In genomic region chr12:89281534-89281857, GRCh38 we compare ENCODE assay signal across 16 cellular contexts.
DNase-seq lines count a peak whose midpoint lies in the region; ATAC-seq and TF ChIP-seq lines count a peak whose summit lies in the region.
"Had no signal": no experiment of that assay in that cellular context is flagged by ENCODE, and none has a peak within 500 bp of the region (broad histone marks: within the 10 kb centered on the region; RNA-seq: fewer than 3 reads in every experiment).

No MANE protein-coding gene starts in this region.

- no peak for DNase-seq in activated CD4-positive, alpha-beta T cell treated with anti-CD3 and anti-CD28 coated beads for 36 hours
- no peak for DNase-seq in activated CD4-positive, alpha-beta T cell treated with anti-CD3 and anti-CD28 coated beads, Interleukin-2, amount 50 U/mL, for 1 hour
- DNase-seq in CD8-positive, alpha-beta memory T cell = no peak
- no peak for DNase-seq in colonic mucosa
- DNase-seq in stimulated activated CD4-positive, alpha-beta T cell treated with anti-CD3 and anti-CD28 coated beads, Interleukin-4, amount 100 ng/mL, for 1 hour = no peak
- no peak for DNase-seq in DMS153 (lab: John Stamatoyannopoulos, UW)
- DNase-seq: activated effector memory CD4-positive, alpha-beta T cell treated with anti-CD3 and anti-CD28 coated beads, Interleukin-2, amount 50 U/mL, for 16 hours; COR-L47; islet precursor cell; NCI-H1930; NCI-H774; stimulated activated CD4-positive, alpha-beta T cell treated with anti-CD3 and anti-CD28 coated beads, Interleukin-2, amount 100 ng/mL, for 48 hours had no signal

- no peak overlapping the region for H3K27ac ChIP-seq in CD8-positive, alpha-beta memory T cell (ENCODE audit: low read depth, low read length)
- peak overlapping the region; percentile 10 for H3K27ac ChIP-seq in colonic mucosa
- peak overlapping the region in 1 of 4 donors; percentile 53 for H3K27ac ChIP-seq in gastroesophageal sphincter
- H3K27ac ChIP-seq: breast epithelium, vagina had no signal

- no peak for TF ChIP-seq POLR2A in gastroesophageal sphincter (IDR thresholded peaks at IDR 0.05)

- intact Hi-C loops in activated CD4-positive, alpha-beta T cell treated with anti-CD3 and anti-CD28 coated beads for 36 hours (cut with DNase I, micrococcal nuclease) = no loop called here
- intact Hi-C loops in colonic mucosa (cut with DNase I) = no loop called here

- H3K27me3 Mint-ChIP-seq in activated CD4-positive, alpha-beta T cell treated with anti-CD3 and anti-CD28 coated beads for 36 hours = no peaks in the 10 kb centered on the region
- no peaks in the 10 kb centered on the region for H3K27me3 Mint-ChIP-seq in CD8-positive, alpha-beta memory T cell

- peaks cover 2% of the 10 kb centered on the region for H3K36me3 Mint-ChIP-seq in activated CD4-positive, alpha-beta T cell treated with anti-CD3 and anti-CD28 coated beads for 36 hours (ENCODE audit: low read depth)
- peaks cover 0 to 7% (median 0%) of the 10 kb centered on the region in 3 donors for H3K36me3 Mint-ChIP-seq in CD8-positive, alpha-beta memory T cell

- no peaks in the 10 kb centered on the region for H3K9me3 ChIP-seq in CD8-positive, alpha-beta memory T cell (ENCODE audit: low read length)
- H3K9me3 ChIP-seq in colonic mucosa (no peaks in the 10 kb centered on the region), neuron (ENCODE audit: low read length) (no peaks in the 10 kb centered on the region), gastroesophageal sphincter (no peaks in the 10 kb centered on the region)
- H3K9me3 ChIP-seq: breast epithelium, vagina had no signal

- peak overlapping the region; percentile 42 for H3K4me3 ChIP-seq in CD8-positive, alpha-beta memory T cell (ENCODE audit: low read length)
- H3K4me3 ChIP-seq in colonic mucosa (no peak overlapping the region), neuron (ENCODE audit: low read length) (no peak overlapping the region), gastroesophageal sphincter (no peak overlapping the region)
- H3K4me3 ChIP-seq: breast epithelium, vagina had no signal

- POLR2A ChIA-PET in activated CD4-positive, alpha-beta T cell treated with anti-CD3 and anti-CD28 coated beads for 36 hours (lab: Charles Lee) = no interaction called here
- POLR2A ChIA-PET in CD8-positive, alpha-beta memory T cell (lab: Charles Lee) = no interaction called here

- peaks cover 22% of the 10 kb centered on the region for H3K4me1 ChIP-seq in CD8-positive, alpha-beta memory T cell (ENCODE audit: insufficient read depth, low read length)
- H3K4me1 ChIP-seq in colonic mucosa = no peaks in the 10 kb centered on the region
- peaks cover 13% of the 10 kb centered on the region for H3K4me1 ChIP-seq in neuron (ENCODE audit: insufficient read depth, low read length)
- peaks cover 0 to 19% (median 0%) of the 10 kb centered on the region in 3 donors for H3K4me1 ChIP-seq in gastroesophageal sphincter
- H3K4me1 ChIP-seq: breast epithelium had no signal

- no peak for TF ChIP-seq CTCF in colonic mucosa (IDR thresholded peaks at IDR 0.05)
- no peak for TF ChIP-seq CTCF in gastroesophageal sphincter (IDR thresholded peaks at IDR 0.05)

- H2AFZ ChIP-seq in neuron (ENCODE audit: low read depth, low read length) = peak overlapping the region; percentile 72

- 56 to 100% methylated on average over 1 of the region's 1 CpG for WGBS in gastroesophageal sphincter (ENCODE audit: low coverage in 1 of 2), 2 donors

- H3K27me3 ChIP-seq in CD8-positive, alpha-beta memory T cell (ENCODE audit: insufficient read depth, low read length, poor library complexity, severe bottlenecking) = no peaks in the 10 kb centered on the region
- no peaks in the 10 kb centered on the region for H3K27me3 ChIP-seq in colonic mucosa
- no peaks in the 10 kb centered on the region for H3K27me3 ChIP-seq in neuron (ENCODE audit: insufficient read depth, low read length)
- H3K27me3 ChIP-seq in gastroesophageal sphincter = no peaks in the 10 kb centered on the region
- H3K27me3 ChIP-seq: breast epithelium, vagina had no signal

- TF ChIP-seq EP300 in gastroesophageal sphincter (IDR thresholded peaks at IDR 0.05) = no peak

- H3K9ac ChIP-seq in colonic mucosa (ENCODE audit: low read depth in 2 of 2, low read length in 2 of 2) = no peak overlapping the region

- CTCF ChIA-PET in activated CD4-positive, alpha-beta T cell treated with anti-CD3 and anti-CD28 coated beads for 36 hours (lab: Charles Lee) = interaction anchor here (1.2 to 2.1 kb wide), 4 partner anchors 12 to 100 kb away, joined by 3 to 6 read pairs (median 3); no protein-coding TSS in a partner anchor
- CTCF ChIA-PET in CD8-positive, alpha-beta memory T cell (lab: Charles Lee) = interaction anchor here (1.4 kb wide), 1 partner anchor 19 kb away, joined by 4 read pairs; no protein-coding TSS in a partner anchor

- peak overlapping the region; percentile 88 for H3K27ac Mint-ChIP-seq in activated CD4-positive, alpha-beta T cell treated with anti-CD3 and anti-CD28 coated beads for 36 hours
- peak overlapping the region in 4 of 8 donors; percentile 29 to 91 (median 69) for H3K27ac Mint-ChIP-seq in CD8-positive, alpha-beta memory T cell

- no peaks in the 10 kb centered on the region for H3K36me3 ChIP-seq in CD8-positive, alpha-beta memory T cell (ENCODE audit: insufficient read depth, low read length)
- no peaks in the 10 kb centered on the region for H3K36me3 ChIP-seq in colonic mucosa
- H3K36me3 ChIP-seq in neuron (ENCODE audit: insufficient read depth, low read length) = no peaks in the 10 kb centered on the region
- no peaks in the 10 kb centered on the region for H3K36me3 ChIP-seq in gastroesophageal sphincter
- H3K36me3 ChIP-seq: breast epithelium, vagina had no signal

- peaks cover 5% of the 10 kb centered on the region for H3K9me3 Mint-ChIP-seq in activated CD4-positive, alpha-beta T cell treated with anti-CD3 and anti-CD28 coated beads for 36 hours (ENCODE audit: low read depth)
- H3K9me3 Mint-ChIP-seq in CD8-positive, alpha-beta memory T cell = no peaks in the 10 kb centered on the region

- no peak for ATAC-seq in activated CD4-positive, alpha-beta T cell treated with anti-CD3 and anti-CD28 coated beads for 36 hours
- no peak for ATAC-seq in gastroesophageal sphincter

- H3K4me1 Mint-ChIP-seq in activated CD4-positive, alpha-beta T cell treated with anti-CD3 and anti-CD28 coated beads for 36 hours = peaks cover 33% of the 10 kb centered on the region
- peaks cover 6 to 44% (median 22%) of the 10 kb centered on the region in 3 donors for H3K4me1 Mint-ChIP-seq in CD8-positive, alpha-beta memory T cell

- no peak overlapping the region for H3K4me3 Mint-ChIP-seq in activated CD4-positive, alpha-beta T cell treated with anti-CD3 and anti-CD28 coated beads for 36 hours
- H3K4me3 Mint-ChIP-seq in CD8-positive, alpha-beta memory T cell = peak overlapping the region in 1 of 7 donors; percentile 70
